In the genomic region with DNA sequence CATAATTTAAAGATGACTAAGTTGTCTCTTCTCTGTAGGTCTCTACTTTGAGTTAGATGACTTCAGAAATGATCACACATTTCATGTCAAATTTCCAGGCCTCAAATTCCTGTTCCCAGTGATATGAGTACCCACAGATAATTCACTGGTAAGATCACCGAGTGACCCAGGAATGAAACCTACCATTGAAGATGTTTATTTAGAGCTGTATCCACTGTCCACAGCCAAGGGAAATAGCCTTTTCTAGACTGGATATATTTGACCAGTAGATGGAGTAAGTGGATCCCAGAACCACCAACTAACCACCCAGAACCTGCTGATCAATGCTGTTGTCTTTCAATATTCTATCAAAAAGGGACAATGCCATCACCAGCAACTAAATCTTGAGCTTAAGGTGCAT, we compare ENCODE assay signal across 10 cellular contexts.
DNase-seq lines count a peak whose midpoint lies in the region; ATAC-seq, FAIRE-seq and TF ChIP-seq lines count a peak whose summit lies in the region.
"Had no signal": no experiment of that assay in that cellular context is flagged by ENCODE, and none has a peak within 500 bp of the region (broad histone marks: within the 10 kb centered on the region; RNA-seq: fewer than 3 reads in every experiment).

No MANE protein-coding gene starts in this region.

- no peaks in the 10 kb centered on the region for H3K36me3 ChIP-seq in A673 (ENCODE audit: insufficient read depth, low read length, poor library complexity, severe bottlenecking)
- H3K36me3 ChIP-seq in ascending aorta: no peaks in the 10 kb centered on the region
- no peaks in the 10 kb centered on the region for H3K36me3 ChIP-seq in keratinocyte (ENCODE audit: control insufficient read depth in 2 of 2, extremely low read depth in 1 of 2, insufficient read depth in 2 of 2, low read length in 2 of 2)

- no peak for DNase-seq in A673 (ENCODE audit: low spot score)
- peak; percentile 17 for DNase-seq in HT1080 (ENCODE audit: low read depth)
- DNase-seq in ascending aorta (ENCODE audit: low spot score in 2 of 2): no peak
- DNase-seq in keratinocyte (ENCODE audit: low read depth, low spot score): no peak
- no peak for DNase-seq in RKO (ENCODE audit: low spot score)
- DNase-seq in NCI-H1694 treated with DMSO at 0.1 percent for 48 hours (lab: John Stamatoyannopoulos, UW): no peak
- no peak for DNase-seq in stimulated activated CD4-positive, alpha-beta T cell treated with anti-CD3 and anti-CD28 coated beads, Interleukin-2, amount 100 ng/mL, for 24 hours
- DNase-seq: activated T-cell treated with anti-CD3 and anti-CD28 coated beads, Interleukin-2, amount 50 U/mL, for 72 hours; NCI-H345 had no signal

- no peak for ATAC-seq in HG03135 (IDR thresholded peaks at IDR 0.05; ENCODE audit: unreplicated experiment)
- ATAC-seq: activated T-cell treated with anti-CD3 and anti-CD28 coated beads, Interleukin-2, amount 50 U/mL, for 72 hours had no signal

- H3K27ac ChIP-seq in A673 (ENCODE audit: low read depth, low read length, poor library complexity, severe bottlenecking) (no peak overlapping the region), ascending aorta (no peak overlapping the region), keratinocyte (ENCODE audit: control insufficient read depth, insufficient read depth, low read length) (no peak overlapping the region)

- H3K4me3 ChIP-seq in A673 (ENCODE audit: low read depth, low read length, poor library complexity, severe bottlenecking) (no peak overlapping the region), ascending aorta (no peak overlapping the region), keratinocyte (ENCODE audit: control insufficient read depth in 2 of 3, extremely low read depth in 1 of 3, insufficient read depth in 2 of 3, low read depth in 1 of 3, low read length in 3 of 3) (no peak overlapping the region)

- H4K20me1 ChIP-seq in keratinocyte (ENCODE audit: control insufficient read depth, extremely low read depth, insufficient read depth, low read length): no peaks in the 10 kb centered on the region

- FAIRE-seq in keratinocyte (lab: Jason Lieb, UNC): no peak

- H3K4me1 ChIP-seq in A673 (ENCODE audit: insufficient read depth, low read length, poor library complexity, severe bottlenecking): no peaks in the 10 kb centered on the region
- H3K4me1 ChIP-seq in ascending aorta: no peaks in the 10 kb centered on the region
- no peaks in the 10 kb centered on the region for H3K4me1 ChIP-seq in keratinocyte (ENCODE audit: control insufficient read depth, extremely low read depth, insufficient read depth, low read length)

- intact Hi-C loops in A673 (cut with micrococcal nuclease; ENCODE audit: unreplicated experiment) (no loop called here), ascending aorta (cut with DNase I) (loop anchor here (10.0 kb wide), 1 partner anchor 342 kb away; no protein-coding TSS in a partner anchor)

- no peak overlapping the region for H3K9ac ChIP-seq in keratinocyte (ENCODE audit: control insufficient read depth, extremely low read depth, insufficient read depth, low read length)

- H2AFZ ChIP-seq in keratinocyte (ENCODE audit: control insufficient read depth, low read length): no peak overlapping the region

- H3K9me3 ChIP-seq in A673 (ENCODE audit: low read depth, low read length, poor library complexity, severe bottlenecking) (no peaks in the 10 kb centered on the region), ascending aorta (no peaks in the 10 kb centered on the region), keratinocyte (ENCODE audit: control insufficient read depth, low read depth, low read length) (no peaks in the 10 kb centered on the region)

- no peaks in the 10 kb centered on the region for H3K9me1 ChIP-seq in keratinocyte (ENCODE audit: control insufficient read depth, extremely low read depth, insufficient read depth, low read length)

- dilution Hi-C loops in keratinocyte (cut with MboI; ENCODE audit: extremely low pct_ligation_motif_present, low sequenced_read_pairs): no loop called here

- CTCF ChIA-PET in A673 (lab: Charles Lee): no interaction called here

- H3K79me2 ChIP-seq in keratinocyte (ENCODE audit: control insufficient read depth, insufficient read depth, low read length): no peaks in the 10 kb centered on the region

- TF ChIP-seq CTCF in A673 (conservative IDR thresholded peaks at IDR 0.05; ENCODE audit: low read depth, low read length) (peak; percentile 33; the same call in 1 of the 2 replicates), ascending aorta (IDR thresholded peaks at IDR 0.05) (peak; percentile 5 to 38 (median 34)), keratinocyte (optimal IDR thresholded peaks at IDR 0.05 in 1 of 3, IDR thresholded peaks at IDR 0.05 in 1 of 3, conservative IDR thresholded peaks at IDR 0.05 in 1 of 3; ENCODE audit: extremely low read depth in 1 of 3, insufficient read depth in 2 of 3, low read length in 3 of 3) (peak in 2 of 3 experiments; percentile 38 to 51)

- H3K27me3 ChIP-seq in A673 (replicated peaks; ENCODE audit: insufficient read depth, low read depth, low read length, poor library complexity) (no peaks in the 10 kb centered on the region), ascending aorta (no peaks in the 10 kb centered on the region), keratinocyte (ENCODE audit: control insufficient read depth, extremely low read depth, insufficient read depth, low read length) (no peaks in the 10 kb centered on the region)

- no peak overlapping the region for H3K4me2 ChIP-seq in keratinocyte (ENCODE audit: control insufficient read depth, extremely low read depth, insufficient read depth, low read depth, low read length)

- POLR2A ChIA-PET in A673 (lab: Charles Lee; ENCODE audit: low non-redundant PET): no interaction called here

- BruUV-seq in A673 (replicated peaks; lab: Mats Ljungman, UMichigan): no TSS peak
